Comparison of ENCODE assay signal across 17 cellular contexts in the genomic region with DNA sequence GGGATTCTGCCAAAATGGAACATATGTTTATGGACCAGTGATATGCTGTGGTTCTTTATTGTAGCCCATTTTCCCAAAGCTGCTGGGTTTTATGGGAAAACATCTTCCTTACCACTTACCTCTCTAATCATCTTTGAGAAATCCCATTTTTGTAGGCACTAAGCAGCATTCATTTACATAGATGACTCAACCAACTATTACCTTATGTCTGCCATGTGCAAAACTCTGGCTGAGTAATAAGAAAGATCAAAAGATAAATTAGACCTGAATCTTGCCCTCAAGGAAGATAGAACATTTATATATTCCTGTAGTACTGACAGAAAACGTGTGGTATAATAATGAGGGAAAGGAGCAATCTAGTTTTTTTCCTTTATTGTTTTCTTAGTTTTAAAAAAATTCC.
DNase-seq lines count a peak whose midpoint lies in the region; ATAC-seq and TF ChIP-seq lines count a peak whose summit lies in the region.
"Had no signal": no experiment of that assay in that cellular context is flagged by ENCODE, and none has a peak within 500 bp of the region (broad histone marks: within the 10 kb centered on the region; RNA-seq: fewer than 3 reads in every experiment).

No MANE protein-coding gene starts in this region.

- no peaks in the 10 kb centered on the region for H3K27me3 ChIP-seq in RWPE2 (ENCODE audit: insufficient read depth, poor library complexity, severe bottlenecking)
- H3K27me3 ChIP-seq: BE2C had no signal

- H3K36me3 ChIP-seq in RWPE2 (ENCODE audit: low read depth): no peaks in the 10 kb centered on the region
- H3K36me3 ChIP-seq: BE2C had no signal

- ATAC-seq in RWPE2 (ENCODE audit: low read depth) (peak; percentile 40; the same call in 2 of the 3 replicates), GM18858 (IDR thresholded peaks at IDR 0.05; ENCODE audit: unreplicated experiment) (no peak)

- no peaks in the 10 kb centered on the region for H3K9me3 ChIP-seq in RWPE2 (ENCODE audit: severe bottlenecking)
- H3K9me3 ChIP-seq: BE2C had no signal

- TF ChIP-seq CTCF in RWPE2 (IDR thresholded peaks at IDR 0.05; ENCODE audit: poor library complexity, severe bottlenecking) (no peak), epithelial cell of esophagus (IDR thresholded peaks at IDR 0.05; ENCODE audit: insufficient read depth, low read depth, low read length, missing control alignments) (no peak)

- no peaks in the 10 kb centered on the region for H3K4me1 ChIP-seq in RWPE2 (ENCODE audit: insufficient read depth, poor library complexity, severe bottlenecking)
- H3K4me1 ChIP-seq: BE2C had no signal

- H3K4me3 ChIP-seq in RWPE2 (ENCODE audit: severe bottlenecking): no peak overlapping the region
- H3K4me3 ChIP-seq in epithelial cell of esophagus (ENCODE audit: low read length): no peak overlapping the region
- H3K4me3 ChIP-seq: SK-N-MC had no signal

- H3K27ac ChIP-seq in RWPE2 (ENCODE audit: poor library complexity, severe bottlenecking): no peak overlapping the region
- H3K27ac ChIP-seq: SK-N-MC had no signal

- DNase-seq in EH (ENCODE audit: low read depth) (peak; percentile 3), ELR (ENCODE audit: low read depth) (peak; percentile 65), RWPE2 (ENCODE audit: low spot score) (no peak), epithelial cell of esophagus (ENCODE audit: low read depth) (peak; percentile 65), T-helper 9 cell (no peak), kidney glomerular epithelial cell (lab: John Stamatoyannopoulos, UW) (no peak)
- DNase-seq in stimulated activated CD4-positive, alpha-beta T cell treated with anti-CD3 and anti-CD28 coated beads, Interleukin-2, amount 100 ng/mL, for 24 hours: no peak
- DNase-seq: BE2C; CD4-positive, alpha-beta memory T cell; H9; Karpas-422; NCI-H1417 treated with DMSO at 0.1 percent for 48 hours; NCI-H2029; NCI-H510A treated with DMSO at 0.1 percent for 48 hours; OCI-M1 had no signal

Comparison
In these comparisons a context has a peak if more than half of its experiments do, and no peak if none do; other contexts are left out.
1. DNase-seq: peak in EH (single experiment), ELR (single experiment) and epithelial cell of esophagus (single experiment); none in RWPE2 (single experiment), stimulated activated CD4-positive, alpha-beta T cell treated with anti-CD3 and anti-CD28 coated beads, Interleukin-2, amount 100 ng/mL, for 24 hours (0 of 2), T-helper 9 cell (single experiment) and kidney glomerular epithelial cell (single experiment).